Comparison of ENCODE assay signal across 8 cellular contexts in the genomic region with DNA sequence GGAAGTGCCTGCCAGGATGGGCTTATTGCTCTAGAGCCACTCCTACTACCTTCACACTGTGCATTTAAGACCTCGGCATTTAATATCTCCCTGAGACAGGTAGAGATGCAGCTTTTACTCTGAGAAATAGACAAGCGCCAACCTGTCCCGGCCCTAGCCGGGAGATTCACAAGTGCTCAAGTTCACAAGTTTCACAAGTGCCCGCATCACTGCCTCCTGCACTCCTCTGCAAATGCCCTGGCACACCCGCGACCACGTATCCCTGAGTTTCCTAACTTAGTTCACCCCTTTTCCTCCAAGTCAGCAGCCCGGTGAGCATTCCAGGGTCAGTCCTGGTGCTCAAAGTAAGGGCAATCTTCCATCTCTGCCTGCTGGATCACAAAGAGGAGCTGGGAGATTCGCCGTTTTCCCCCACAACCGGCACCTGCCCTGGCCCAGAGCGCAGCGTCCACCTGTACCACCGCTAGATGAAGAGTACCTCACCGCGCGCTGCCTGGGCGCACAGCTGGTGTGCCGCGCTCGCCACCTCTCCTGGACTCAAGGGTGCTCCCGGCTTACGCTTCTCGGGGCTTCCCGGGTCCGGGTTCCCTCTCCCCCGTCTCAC. TPM values are rescaled to one million over a fixed set of nuclear protein-coding genes. Genes with fewer than 3 reads are reported as not detected.
DNase-seq lines count a peak whose midpoint lies in the region; ATAC-seq, FAIRE-seq and TF ChIP-seq lines count a peak whose summit lies in the region.

No MANE protein-coding gene starts in this region.

- TF ChIP-seq EP300 in HepG2 (IDR thresholded peaks at IDR 0.05; ENCODE audit: low read depth in 2 of 2, low read length in 2 of 2) (no peak), HepG2 (CRISPR knock-in tag; IDR thresholded peaks at IDR 0.05; ENCODE audit: borderline replicate concordance) (no peak)

- H3K27me3 ChIP-seq in duodenal mucosa (ENCODE audit: control insufficient read depth in 1 of 2, insufficient read depth in 2 of 2, low read length in 2 of 2), result peaks cover 24 to 43% of the 10 kb centered on the region in 2 donors
- peaks cover 5 to 29% of the 10 kb centered on the region in 2 experiments; a peak in 3 of 5 replicates for H3K27me3 ChIP-seq in HepG2 (ENCODE audit: control insufficient read depth in 1 of 2, insufficient read depth in 2 of 2, low read length in 2 of 2)
- H3K27me3 ChIP-seq in tibial artery, result peaks cover 0 to 21% of the 10 kb centered on the region in 2 donors

- peak overlapping the region; percentile 22 for H3K4me3 Mint-ChIP-seq in activated CD4-positive, alpha-beta T cell treated with anti-CD3 and anti-CD28 coated beads, Interleukin-2, amount 10 ng/mL, durations not matched to agents 7 days and 5 days
- no peak overlapping the region for H3K4me3 Mint-ChIP-seq in activated naive CD4-positive, alpha-beta T cell treated with anti-CD3 and anti-CD28 coated beads, Interleukin-2, amount 10 ng/mL, durations not matched to agents 7 days and 5 days

- H3K27ac Mint-ChIP-seq in activated CD4-positive, alpha-beta T cell treated with anti-CD3 and anti-CD28 coated beads, Interleukin-2, amount 10 ng/mL, durations not matched to agents 7 days and 5 days, result no peak overlapping the region
- H3K27ac Mint-ChIP-seq in activated naive CD4-positive, alpha-beta T cell treated with anti-CD3 and anti-CD28 coated beads, Interleukin-2, amount 10 ng/mL, durations not matched to agents 7 days and 5 days, result no peak overlapping the region

- H3K4me3 ChIP-seq in duodenal mucosa (ENCODE audit: low read depth in 1 of 2, low read length in 2 of 2) (peak overlapping the region; percentile 28 to 40), HepG2 (replicated peaks in 1 of 3; ENCODE audit: insufficient read depth in 1 of 3, low read depth in 2 of 3, low read length in 3 of 3) (no peak overlapping the region), tibial artery (peak overlapping the region; percentile 49 to 59)

- TF ChIP-seq RAD21 in HepG2 (CRISPR knock-in tag; IDR thresholded peaks at IDR 0.05), result no peak

- H3K36me3 ChIP-seq in duodenal mucosa (ENCODE audit: control insufficient read depth in 1 of 2, insufficient read depth in 2 of 2, low read length in 2 of 2) (no peaks in the 10 kb centered on the region), HepG2 (replicated peaks in 1 of 2; ENCODE audit: control insufficient read depth in 1 of 2, insufficient read depth in 2 of 2, low read length in 2 of 2) (no peaks in the 10 kb centered on the region), tibial artery (no peaks in the 10 kb centered on the region)

- H3K4me1 ChIP-seq in duodenal mucosa (ENCODE audit: control insufficient read depth in 1 of 2, insufficient read depth in 2 of 2, low read length in 2 of 2) (no peaks in the 10 kb centered on the region), HepG2 (ENCODE audit: insufficient read depth, low read length) (peaks cover 7% of the 10 kb centered on the region), tibial artery (peaks cover 0 to 21% (median 16%) of the 10 kb centered on the region in 4 donors)

- 50% methylated on average over 22 of the region's 28 CpGs for WGBS in HepG2 (ENCODE audit: low lambda C conversion rate)

- H3K9me3 Mint-ChIP-seq in activated CD4-positive, alpha-beta T cell treated with anti-CD3 and anti-CD28 coated beads, Interleukin-2, amount 10 ng/mL, durations not matched to agents 7 days and 5 days, result no peaks in the 10 kb centered on the region
- H3K9me3 Mint-ChIP-seq in activated naive CD4-positive, alpha-beta T cell treated with anti-CD3 and anti-CD28 coated beads, Interleukin-2, amount 10 ng/mL, durations not matched to agents 7 days and 5 days, result no peaks in the 10 kb centered on the region

- ATAC-seq in HepG2 (peak; percentile 40; the same call in 1 of the 3 replicates), GM21515 (IDR thresholded peaks at IDR 0.05; ENCODE audit: unreplicated experiment) (no peak)

- in situ Hi-C loops in HepG2 (cut with HindIII; ENCODE audit: extremely low pct_ligation_motif_present, low pct_unique_long_range_greater_than_20kb), result no loop called here

- H3K27ac ChIP-seq in duodenal mucosa (ENCODE audit: low read depth, low read length) (no peak overlapping the region), HepG2 (ENCODE audit: extremely low read length, insufficient read depth, low read length) (no peak overlapping the region), tibial artery (no peak overlapping the region)

- CTCF ChIA-PET in activated CD4-positive, alpha-beta T cell treated with anti-CD3 and anti-CD28 coated beads, Interleukin-2, amount 10 ng/mL, durations not matched to agents 7 days and 5 days (lab: Charles Lee), result no interaction called here
- CTCF ChIA-PET in HepG2 (lab: Yijun Ruan, JAX; ENCODE audit: low intra/inter-chr PET ratio, low total read pairs), result no interaction called here
- CTCF ChIA-PET in activated naive CD4-positive, alpha-beta T cell treated with anti-CD3 and anti-CD28 coated beads, Interleukin-2, amount 10 ng/mL, durations not matched to agents 7 days and 5 days (lab: Charles Lee), result no interaction called here

- H3K4me1 Mint-ChIP-seq in activated CD4-positive, alpha-beta T cell treated with anti-CD3 and anti-CD28 coated beads, Interleukin-2, amount 10 ng/mL, durations not matched to agents 7 days and 5 days, result peaks cover 6% of the 10 kb centered on the region
- peaks cover 10% of the 10 kb centered on the region for H3K4me1 Mint-ChIP-seq in activated naive CD4-positive, alpha-beta T cell treated with anti-CD3 and anti-CD28 coated beads, Interleukin-2, amount 10 ng/mL, durations not matched to agents 7 days and 5 days

- no TSS peak for BruUV-seq in HepG2 (replicated peaks; lab: Mats Ljungman, UMichigan)

- no peak for FAIRE-seq in HepG2 (lab: Jason Lieb, UNC)

- TF ChIP-seq POLR2A in HepG2 (IDR thresholded peaks at IDR 0.05; ENCODE audit: insufficient read depth in 1 of 2, low read depth in 2 of 2, low read length in 2 of 2), result no peak

- TF ChIP-seq CTCF in HepG2 (CRISPR knock-in tag; IDR thresholded peaks at IDR 0.05) (no peak), tibial artery (IDR thresholded peaks at IDR 0.05) (no peak)

- H4K20me1 ChIP-seq in HepG2 (ENCODE audit: insufficient read depth, low read length), result no peaks in the 10 kb centered on the region

- POLR2A ChIA-PET in activated CD4-positive, alpha-beta T cell treated with anti-CD3 and anti-CD28 coated beads, Interleukin-2, amount 10 ng/mL, durations not matched to agents 7 days and 5 days (lab: Charles Lee), result no interaction called here
- POLR2A ChIA-PET in HepG2 (lab: Yijun Ruan, JAX), result no interaction called here

- H3K9me3 ChIP-seq in duodenal mucosa (ENCODE audit: control insufficient read depth in 1 of 2, low read length in 2 of 2), result no peaks in the 10 kb centered on the region
- H3K9me3 ChIP-seq in HepG2 (ENCODE audit: low read length), result no peaks in the 10 kb centered on the region
- no peaks in the 10 kb centered on the region for H3K9me3 ChIP-seq in tibial artery

- intact Hi-C loops in HepG2 (cut with micrococcal nuclease; ENCODE audit: unreplicated experiment), result no loop called here
- intact Hi-C loops in tibial artery (cut with DNase I; ENCODE audit: low total_unique reads), result no loop called here

- no peaks in the 10 kb centered on the region for H3K36me3 Mint-ChIP-seq in activated CD4-positive, alpha-beta T cell treated with anti-CD3 and anti-CD28 coated beads, Interleukin-2, amount 10 ng/mL, durations not matched to agents 7 days and 5 days (ENCODE audit: low read depth)
- H3K36me3 Mint-ChIP-seq in activated naive CD4-positive, alpha-beta T cell treated with anti-CD3 and anti-CD28 coated beads, Interleukin-2, amount 10 ng/mL, durations not matched to agents 7 days and 5 days, result no peaks in the 10 kb centered on the region

- H3K9ac ChIP-seq in duodenal mucosa (ENCODE audit: low read depth in 1 of 2, low read length in 2 of 2), result no peak overlapping the region
- H3K9ac ChIP-seq in HepG2 (ENCODE audit: insufficient read depth, low read depth, low read length), result no peak overlapping the region

- H3K4me2 ChIP-seq in HepG2 (ENCODE audit: low read depth, low read length), result no peak overlapping the region

- H3K27me3 Mint-ChIP-seq in activated CD4-positive, alpha-beta T cell treated with anti-CD3 and anti-CD28 coated beads, Interleukin-2, amount 10 ng/mL, durations not matched to agents 7 days and 5 days, result peaks cover 79% of the 10 kb centered on the region
- peaks cover 61% of the 10 kb centered on the region for H3K27me3 Mint-ChIP-seq in activated naive CD4-positive, alpha-beta T cell treated with anti-CD3 and anti-CD28 coated beads, Interleukin-2, amount 10 ng/mL, durations not matched to agents 7 days and 5 days

- H3K79me2 ChIP-seq in HepG2 (ENCODE audit: insufficient read depth, low read length), result no peaks in the 10 kb centered on the region

- no peak overlapping the region for H2AFZ ChIP-seq in HepG2 (ENCODE audit: low read length)

- DNase-seq in activated CD4-positive, alpha-beta T cell treated with anti-CD3 and anti-CD28 coated beads, Interleukin-2, amount 10 ng/mL, durations not matched to agents 7 days and 5 days, result no peak
- DNase-seq in activated CD4-positive, alpha-beta T cell treated with anti-CD3 and anti-CD28 coated beads for 1 hour, result no peak
- no peak for DNase-seq in HepG2 (ENCODE audit: low spot score)
- DNase-seq in tibial artery, result no peak
- no peak for DNase-seq in effector CD8-positive, alpha-beta T cell (lab: John Stamatoyannopoulos, UW)
- no peak for DNase-seq in activated naive CD4-positive, alpha-beta T cell treated with anti-CD3 and anti-CD28 coated beads, Interleukin-2, amount 10 ng/mL, durations not matched to agents 7 days and 5 days

RNA-seq across cellular contexts. Expression of a gene that starts 5.0 kb away (rescaled TPM):
- not detected for total RNA-seq in activated CD4-positive, alpha-beta T cell treated with anti-CD3 and anti-CD28 coated beads, Interleukin-2, amount 10 ng/mL, durations not matched to agents 7 days and 5 days
- total RNA-seq in HepG2 (2016; rRNA removed; fragmentation: Illumina TruSeq; extraction: Trizol), result 2.8 and 3.5 TPM in 2 replicates
- total RNA-seq in HepG2 (2016; cell fraction: cytosol; rRNA removed; fragmentation: Illumina TruSeq; extraction: Trizol; ENCODE audit: low read depth), result 0.61 and 0.62 TPM in 2 replicates
- 3.2 TPM in 2 replicates for total RNA-seq in HepG2 (2016; cell fraction: insoluble cytoplasmic fraction; rRNA removed; fragmentation: Illumina TruSeq; extraction: Trizol)
- total RNA-seq in HepG2 (2016; cell fraction: membrane; rRNA removed; fragmentation: Illumina TruSeq; extraction: Trizol), result 2.4 and 2.6 TPM in 2 replicates
- 2.5 and 2.9 TPM in 2 replicates for total RNA-seq in HepG2 (2016; cell fraction: nucleus; rRNA removed; fragmentation: Illumina TruSeq; extraction: Trizol)
- polyA plus RNA-seq in HepG2 (2011; rRNA removed), result 5.0 and 5.2 TPM in 2 replicates
- 2.2 and 5.0 TPM in 2 replicates for polyA plus RNA-seq in HepG2 (2011; cell fraction: cytosol; rRNA removed)
- polyA plus RNA-seq in HepG2 (2011; cell fraction: nucleus; rRNA removed), result 3.0 and 5.8 TPM in 2 replicates
- 17.1 and 20.4 TPM in 2 replicates for polyA plus RNA-seq in HepG2 (2012)
- 0.35 TPM in 2 replicates for polyA plus RNA-seq in HepG2 (2016; cell fraction: cytosol; fragmentation: Illumina TruSeq; extraction: Trizol; ENCODE audit: low read depth)
- 2.7 and 3.2 TPM in 2 replicates for polyA plus RNA-seq in HepG2 (2016; cell fraction: insoluble cytoplasmic fraction; fragmentation: Illumina TruSeq; extraction: Trizol; ENCODE audit: low read depth)
- 1.3 and 1.4 TPM in 2 replicates for polyA plus RNA-seq in HepG2 (2016; cell fraction: membrane; fragmentation: Illumina TruSeq; extraction: Trizol; ENCODE audit: low read depth)
- 3.6 and 3.8 TPM in 2 replicates for polyA plus RNA-seq in HepG2 (2016; cell fraction: nucleus; fragmentation: Illumina TruSeq; extraction: Trizol; ENCODE audit: insufficient read depth, low read depth)
- polyA minus RNA-seq in HepG2 (2011; rRNA and poly(A)+ RNA removed; ENCODE audit: low replicate concordance), result 5.5 TPM in 1 of 2 replicates, not detected in the other
- 3.0 and 5.9 TPM in 2 replicates for polyA minus RNA-seq in HepG2 (2011; cell fraction: cytosol; rRNA and poly(A)+ RNA removed)
- 3.0 and 6.1 TPM in 2 replicates for polyA minus RNA-seq in HepG2 (2011; cell fraction: nucleus; rRNA and poly(A)+ RNA removed)

Comparison
In these comparisons a context has a peak if more than half of its experiments do, and no peak if none do; other contexts are left out.
1. H3K4me3 ChIP-seq: peak in duodenal mucosa (2 of 2) and tibial artery (2 of 2); none in HepG2 (0 of 3).